38 cellular contexts compared by ENCODE assay signal in genomic region chr10:130817674-130818073, GRCh38.
"Had no signal": no experiment of that assay in that cellular context is flagged by ENCODE, and none has a peak within 500 bp of the region (broad histone marks: within the 10 kb centered on the region; RNA-seq: fewer than 3 reads in every experiment).

No MANE protein-coding gene starts in this region.

- ATAC-seq: activated CD8-positive, alpha-beta memory T cell treated with anti-CD3 and anti-CD28 coated beads, Interleukin-2, amount 10 ng/mL, durations not matched to agents 7 days and 5 days; activated CD8-positive, alpha-beta T cell treated with anti-CD3 and anti-CD28 coated beads for 36 hours; activated naive CD4-positive, alpha-beta T cell treated with anti-CD3 and anti-CD28 coated beads, Interleukin-2, amount 50 U/mL, for 72 hours; activated T-cell treated with anti-CD3 and anti-CD28 coated beads, Interleukin-2, amount 50 U/mL, for 4 hours; activated T-cell treated with anti-CD3 and anti-CD28 coated beads, Interleukin-2, amount 50 U/mL, for 72 hours; activated T-helper 17 cell treated with anti-CD3 and anti-CD28 coated beads, Interleukin-2, amount 50 U/mL, for 72 hours; body of pancreas had no signal

- H3K9me3 ChIP-seq: adrenal gland, body of pancreas, breast epithelium had no signal

- H3K36me3 ChIP-seq: adrenal gland, brain microvascular endothelial cell, breast epithelium, cardiac muscle cell had no signal

- H3K4me3 ChIP-seq: adrenal gland, body of pancreas, breast epithelium, cardiac muscle cell had no signal

- H3K36me3 Mint-ChIP-seq: activated CD4-positive, alpha-beta memory T cell treated with anti-CD3 and anti-CD28 coated beads for 36 hours; activated CD8-positive, alpha-beta memory T cell treated with anti-CD3 and anti-CD28 coated beads, Interleukin-2, amount 10 ng/mL, durations not matched to agents 7 days and 5 days; activated naive CD8-positive, alpha-beta T cell treated with anti-CD3 and anti-CD28 coated beads for 36 hours had no signal

- H3K4me1 ChIP-seq: adrenal gland, body of pancreas, breast epithelium had no signal

- H3K27ac ChIP-seq: adrenal gland, body of pancreas, brain microvascular endothelial cell, breast epithelium, cardiac muscle cell, VCaP had no signal

- H3K27me3 Mint-ChIP-seq: activated B cell treated with CpG ODN at 0.5 μM for 24 hours; activated CD4-positive, alpha-beta memory T cell treated with anti-CD3 and anti-CD28 coated beads for 36 hours; activated CD4-positive, alpha-beta T cell treated with anti-CD3 and anti-CD28 coated beads, Interleukin-2, amount 10 ng/mL, durations not matched to agents 24 days and 14 days; activated CD8-positive, alpha-beta memory T cell treated with anti-CD3 and anti-CD28 coated beads, Interleukin-2, amount 10 ng/mL, durations not matched to agents 7 days and 5 days; activated CD8-positive, alpha-beta T cell treated with anti-CD3 and anti-CD28 coated beads for 36 hours; activated naive CD8-positive, alpha-beta T cell treated with anti-CD3 and anti-CD28 coated beads for 36 hours; activated T-helper 17 cell treated with anti-CD3 and anti-CD28 coated beads, Interleukin-2, amount 50 U/mL, for 72 hours; central memory CD8-positive, alpha-beta T cell had no signal

- H3K27ac Mint-ChIP-seq: activated B cell treated with CpG ODN at 0.5 μM for 24 hours; activated CD4-positive, alpha-beta memory T cell treated with anti-CD3 and anti-CD28 coated beads for 36 hours; activated CD4-positive, alpha-beta T cell treated with anti-CD3 and anti-CD28 coated beads, Interleukin-2, amount 10 ng/mL, durations not matched to agents 24 days and 14 days; activated CD8-positive, alpha-beta memory T cell treated with anti-CD3 and anti-CD28 coated beads, Interleukin-2, amount 10 ng/mL, durations not matched to agents 7 days and 5 days; activated CD8-positive, alpha-beta T cell treated with anti-CD3 and anti-CD28 coated beads for 36 hours; activated naive CD4-positive, alpha-beta T cell treated with anti-CD3 and anti-CD28 coated beads for 36 hours; activated naive CD4-positive, alpha-beta T cell treated with anti-CD3 and anti-CD28 coated beads, Interleukin-2, amount 50 U/mL, for 72 hours; activated naive CD8-positive, alpha-beta T cell treated with anti-CD3 and anti-CD28 coated beads for 36 hours; activated T-cell treated with anti-CD3 and anti-CD28 coated beads, Interleukin-2, amount 50 U/mL, for 72 hours; activated T-helper 1 cell treated with anti-CD3 and anti-CD28 coated beads, Interleukin-12 subunit alpha, Interleukin-12 subunit beta, Interleukin-2, Interleukin-4 antibody, amounts not matched to agents 30 ng/mL and 10 ng/mL and 1 ng/mL, durations not matched to agents 14 hours and 24 hours and 36 hours; activated T-helper 17 cell treated with anti-CD3 and anti-CD28 coated beads, Interleukin-2, amount 50 U/mL, for 72 hours; T-helper 1 cell treated with Interleukin-12 subunit alpha and Interleukin-12 subunit beta and Interleukin-4 antibody, amounts not matched to agents 30 μg/mL and 1 μg/mL, for 36 hours; T-helper 2 cell treated with Interferon-gamma antibody and Interleukin-4, amounts not matched to agents 5 μg/mL and 100 μg/mL, for 36 hours had no signal

- H3K27me3 ChIP-seq: adrenal gland, body of pancreas, brain microvascular endothelial cell, breast epithelium, cardiac muscle cell had no signal

- H3K4me3 Mint-ChIP-seq: activated B cell treated with CpG ODN at 0.5 μM for 24 hours; activated CD4-positive, alpha-beta memory T cell treated with anti-CD3 and anti-CD28 coated beads for 36 hours; activated CD4-positive, alpha-beta T cell treated with anti-CD3 and anti-CD28 coated beads, Interleukin-2, amount 10 ng/mL, durations not matched to agents 24 days and 14 days; activated CD8-positive, alpha-beta memory T cell treated with anti-CD3 and anti-CD28 coated beads, Interleukin-2, amount 10 ng/mL, durations not matched to agents 7 days and 5 days; activated CD8-positive, alpha-beta T cell treated with anti-CD3 and anti-CD28 coated beads for 36 hours; activated naive CD4-positive, alpha-beta T cell treated with anti-CD3 and anti-CD28 coated beads for 36 hours; activated naive CD8-positive, alpha-beta T cell treated with anti-CD3 and anti-CD28 coated beads for 36 hours; activated T-cell treated with anti-CD3 and anti-CD28 coated beads, Interleukin-2, amount 50 U/mL, for 4 hours; activated T-cell treated with anti-CD3 and anti-CD28 coated beads, Interleukin-2, amount 50 U/mL, for 72 hours; activated T-helper 1 cell treated with anti-CD3 and anti-CD28 coated beads, Interleukin-12 subunit alpha, Interleukin-12 subunit beta, Interleukin-2, Interleukin-4 antibody, amounts not matched to agents 30 ng/mL and 10 ng/mL and 1 ng/mL, durations not matched to agents 14 hours and 24 hours and 36 hours; activated T-helper 17 cell treated with anti-CD3 and anti-CD28 coated beads, Interleukin-2, amount 50 U/mL, for 72 hours; central memory CD8-positive, alpha-beta T cell; T-helper 1 cell treated with Interleukin-12 subunit alpha and Interleukin-12 subunit beta and Interleukin-4 antibody, amounts not matched to agents 30 μg/mL and 1 μg/mL, for 36 hours; T-helper 2 cell treated with Interferon-gamma antibody and Interleukin-4, amounts not matched to agents 5 μg/mL and 100 μg/mL, for 36 hours had no signal

- DNase-seq: activated B cell treated with CpG ODN at 0.5 μM for 24 hours; activated CD4-positive, alpha-beta memory T cell treated with anti-CD3 and anti-CD28 coated beads for 36 hours; activated CD4-positive, alpha-beta T cell treated with anti-CD3 and anti-CD28 coated beads for 4 hours; activated CD4-positive, alpha-beta T cell treated with anti-CD3 and anti-CD28 coated beads, Interleukin-2, amount 10 ng/mL, durations not matched to agents 24 days and 14 days; activated CD4-positive, alpha-beta T cell treated with anti-CD3 and anti-CD28 coated beads, Interleukin-2, amount 50 U/mL, for 1 hour; activated CD4-positive, alpha-beta T cell treated with anti-CD3 and anti-CD28 coated beads, Interleukin-2, amount 50 U/mL, for 4 hours; activated CD4-positive, CD25-positive, alpha-beta regulatory T cell treated with anti-CD3 and anti-CD28 coated beads, Interleukin-2, amount 50 U/mL, for 72 hours; activated CD8-positive, alpha-beta memory T cell treated with anti-CD3 and anti-CD28 coated beads, Interleukin-2, amount 10 ng/mL, durations not matched to agents 7 days and 5 days; activated CD8-positive, alpha-beta T cell treated with anti-CD3 and anti-CD28 coated beads for 36 hours; activated effector memory CD4-positive, alpha-beta T cell treated with anti-CD3 and anti-CD28 coated beads, Interleukin-2, amount 50 U/mL, for 16 hours; activated gamma-delta T cell treated with Interleukin-2 at 50 U/mL for 16 hours; activated naive CD4-positive, alpha-beta T cell; activated naive CD4-positive, alpha-beta T cell treated with anti-CD3 and anti-CD28 coated beads for 36 hours; activated naive CD4-positive, alpha-beta T cell treated with anti-CD3 and anti-CD28 coated beads, Interleukin-2, amount 50 U/mL, for 16 hours; activated naive CD8-positive, alpha-beta T cell treated with anti-CD3 and anti-CD28 coated beads for 36 hours; activated T-cell treated with anti-CD3 and anti-CD28 coated beads for 4 hours; activated T-cell treated with anti-CD3 and anti-CD28 coated beads, Interleukin-2, amount 50 U/mL, for 1 hour; activated T-cell treated with anti-CD3 and anti-CD28 coated beads, Interleukin-2, amount 50 U/mL, for 4 hours; activated T-cell treated with anti-CD3 and anti-CD28 coated beads, Interleukin-2, amount 50 U/mL, for 72 hours; adrenal gland; amniotic stem cell; aorta; body of pancreas; brain microvascular endothelial cell; caudate nucleus; cerebellar nuclear complex; T-helper 1 cell; T-helper 2 cell; T-helper 9 cell had no signal

- H3K4me1 Mint-ChIP-seq: activated B cell treated with CpG ODN at 0.5 μM for 24 hours; activated CD4-positive, alpha-beta T cell treated with anti-CD3 and anti-CD28 coated beads, Interleukin-2, amount 10 ng/mL, durations not matched to agents 24 days and 14 days; activated CD8-positive, alpha-beta memory T cell treated with anti-CD3 and anti-CD28 coated beads, Interleukin-2, amount 10 ng/mL, durations not matched to agents 7 days and 5 days; activated naive CD8-positive, alpha-beta T cell treated with anti-CD3 and anti-CD28 coated beads for 36 hours; activated T-helper 17 cell treated with anti-CD3 and anti-CD28 coated beads, Interleukin-2, amount 50 U/mL, for 72 hours; central memory CD8-positive, alpha-beta T cell had no signal
